12 cellular contexts compared by ENCODE assay signal in the genomic region with DNA sequence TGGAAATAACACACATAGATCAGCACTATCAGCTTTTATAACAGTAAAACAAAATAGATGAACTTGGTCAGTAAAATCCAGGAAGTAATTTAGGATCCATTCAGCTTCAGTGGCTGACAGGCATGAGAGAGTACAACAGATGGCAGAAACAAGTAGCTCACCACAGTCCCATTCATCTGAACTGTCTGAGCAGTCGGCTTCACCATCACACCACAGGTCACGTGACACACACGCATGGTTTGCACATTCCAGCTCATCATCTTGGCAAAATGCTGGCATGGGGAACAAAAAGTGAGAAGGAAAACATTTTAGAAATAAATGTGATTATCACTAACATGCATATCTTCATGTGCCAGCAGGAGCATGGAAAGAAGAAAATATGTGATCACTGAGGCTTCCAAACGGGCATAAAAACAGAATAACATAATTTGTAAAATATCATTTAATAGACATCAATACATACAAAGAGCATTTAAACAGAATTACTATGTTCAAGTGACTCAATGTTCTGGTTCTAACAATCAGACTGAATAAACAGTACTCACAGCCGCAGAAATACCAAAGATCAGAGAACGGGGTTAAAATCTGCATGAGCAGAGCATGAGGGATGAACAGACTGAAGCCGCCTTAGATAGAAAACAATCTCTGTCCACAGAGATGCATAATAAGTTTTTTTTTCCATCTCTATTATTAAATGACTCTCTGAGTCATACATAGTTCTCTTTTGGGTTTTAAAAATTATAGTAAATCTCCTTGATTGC.
DNase-seq lines count a peak whose midpoint lies in the region; ATAC-seq and TF ChIP-seq lines count a peak whose summit lies in the region.
"Had no signal": no experiment of that assay in that cellular context is flagged by ENCODE, and none has a peak within 500 bp of the region (broad histone marks: within the 10 kb centered on the region; RNA-seq: fewer than 3 reads in every experiment).

No MANE protein-coding gene starts in this region.

- no peak overlapping the region for H3K27ac Mint-ChIP-seq in WTC11

- POLR2A ChIA-PET in WTC11 (lab: Charles Lee): no interaction called here

- TF ChIP-seq CTCF in WTC11 (IDR thresholded peaks at IDR 0.05): no peak

- peaks cover 1% of the 10 kb centered on the region; the same call in 1 of the 2 replicates for H3K27me3 Mint-ChIP-seq in WTC11 (ENCODE audit: low read depth)
- H3K27me3 Mint-ChIP-seq: brain had no signal

- peaks cover 8% of the 10 kb centered on the region for H3K9me3 Mint-ChIP-seq in WTC11

- CTCF ChIA-PET in WTC11 (lab: Charles Lee): interaction anchor here (1.6 kb wide), 1 partner anchor 194 kb away, joined by 8 read pairs; no protein-coding TSS in a partner anchor

- H3K36me3 Mint-ChIP-seq in WTC11: peaks cover 8% of the 10 kb centered on the region
- H3K36me3 Mint-ChIP-seq: brain had no signal

- H3K4me3 Mint-ChIP-seq in WTC11: no peak overlapping the region
- H3K4me3 Mint-ChIP-seq: brain had no signal

- ATAC-seq in WTC11 (no peak), GM19397 (IDR thresholded peaks at IDR 0.05; ENCODE audit: unreplicated experiment) (no peak)
- ATAC-seq: pancreas had no signal

- DNase-seq in A172 (ENCODE audit: low spot score) (peak; percentile 5), GM04504 (ENCODE audit: low read depth) (peak; percentile 38), WTC11 (ENCODE audit: low spot score) (no peak), glomerular visceral epithelial cell (ENCODE audit: extremely low spot score) (peak; percentile 78), SK-N-DZ (ENCODE audit: low spot score) (no peak)
- no peak for DNase-seq in activated effector memory CD4-positive, alpha-beta T cell treated with Interleukin-2 at 50 U/mL for 16 hours
- DNase-seq in NK-92 treated with Interleukin-12 subunit alpha and Interleukin-12 subunit beta, amount 100 ng/mL, for 24 hours (lab: John Stamatoyannopoulos, UW): no peak
- DNase-seq: activated CD4-positive, CD25-positive, alpha-beta regulatory T cell treated with anti-CD3 and anti-CD28 coated beads, Interleukin-2, amount 50 U/mL, for 72 hours; activated T-cell treated with anti-CD3 and anti-CD28 coated beads, Interleukin-2, amount 50 U/mL, for 1 hour; pancreas had no signal

- peaks cover 7% of the 10 kb centered on the region for H3K4me1 Mint-ChIP-seq in WTC11

TF ChIP-seq in WTC11, 78 proteins besides CTCF, POLR2A, EP300 and RAD21:
- TF ChIP-seq, protein P1, sequence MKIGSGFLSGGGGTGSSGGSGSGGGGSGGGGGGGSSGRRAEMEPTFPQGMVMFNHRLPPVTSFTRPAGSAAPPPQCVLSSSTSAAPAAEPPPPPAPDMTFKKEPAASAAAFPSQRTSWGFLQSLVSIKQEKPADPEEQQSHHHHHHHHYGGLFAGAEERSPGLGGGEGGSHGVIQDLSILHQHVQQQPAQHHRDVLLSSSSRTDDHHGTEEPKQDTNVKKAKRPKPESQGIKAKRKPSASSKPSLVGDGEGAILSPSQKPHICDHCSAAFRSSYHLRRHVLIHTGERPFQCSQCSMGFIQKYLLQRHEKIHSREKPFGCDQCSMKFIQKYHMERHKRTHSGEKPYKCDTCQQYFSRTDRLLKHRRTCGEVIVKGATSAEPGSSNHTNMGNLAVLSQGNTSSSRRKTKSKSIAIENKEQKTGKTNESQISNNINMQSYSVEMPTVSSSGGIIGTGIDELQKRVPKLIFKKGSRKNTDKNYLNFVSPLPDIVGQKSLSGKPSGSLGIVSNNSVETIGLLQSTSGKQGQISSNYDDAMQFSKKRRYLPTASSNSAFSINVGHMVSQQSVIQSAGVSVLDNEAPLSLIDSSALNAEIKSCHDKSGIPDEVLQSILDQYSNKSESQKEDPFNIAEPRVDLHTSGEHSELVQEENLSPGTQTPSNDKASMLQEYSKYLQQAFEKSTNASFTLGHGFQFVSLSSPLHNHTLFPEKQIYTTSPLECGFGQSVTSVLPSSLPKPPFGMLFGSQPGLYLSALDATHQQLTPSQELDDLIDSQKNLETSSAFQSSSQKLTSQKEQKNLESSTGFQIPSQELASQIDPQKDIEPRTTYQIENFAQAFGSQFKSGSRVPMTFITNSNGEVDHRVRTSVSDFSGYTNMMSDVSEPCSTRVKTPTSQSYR (CRISPR knock-in tag; IDR thresholded peaks at IDR 0.05): no peak
- TF ChIP-seq, protein P2, sequence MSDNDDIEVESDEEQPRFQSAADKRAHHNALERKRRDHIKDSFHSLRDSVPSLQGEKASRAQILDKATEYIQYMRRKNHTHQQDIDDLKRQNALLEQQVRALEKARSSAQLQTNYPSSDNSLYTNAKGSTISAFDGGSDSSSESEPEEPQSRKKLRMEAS (CRISPR knock-in tag; IDR thresholded peaks at IDR 0.05): no peak
- TF ChIP-seq, protein P3, sequence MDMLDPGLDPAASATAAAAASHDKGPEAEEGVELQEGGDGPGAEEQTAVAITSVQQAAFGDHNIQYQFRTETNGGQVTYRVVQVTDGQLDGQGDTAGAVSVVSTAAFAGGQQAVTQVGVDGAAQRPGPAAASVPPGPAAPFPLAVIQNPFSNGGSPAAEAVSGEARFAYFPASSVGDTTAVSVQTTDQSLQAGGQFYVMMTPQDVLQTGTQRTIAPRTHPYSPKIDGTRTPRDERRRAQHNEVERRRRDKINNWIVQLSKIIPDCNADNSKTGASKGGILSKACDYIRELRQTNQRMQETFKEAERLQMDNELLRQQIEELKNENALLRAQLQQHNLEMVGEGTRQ (CRISPR knock-in tag; IDR thresholded peaks at IDR 0.05): peak; percentile 21; the same call in 1 of the 2 replicates

Comparison
In these comparisons a context has a peak if more than half of its experiments do, and no peak if none do; other contexts are left out.
1. DNase-seq: peak in A172 (single experiment), GM04504 (single experiment) and glomerular visceral epithelial cell (single experiment); none in WTC11 (single experiment), SK-N-DZ (single experiment), activated effector memory CD4-positive, alpha-beta T cell treated with Interleukin-2 at 50 U/mL for 16 hours (single experiment) and NK-92 treated with Interleukin-12 subunit alpha and Interleukin-12 subunit beta, amount 100 ng/mL, for 24 hours (single experiment).